1 cellular context compared by ENCODE assay signal in genomic region chr13:95247857-95248256, GRCh38.
TF ChIP-seq lines count a peak whose summit lies in the region.

No MANE protein-coding gene starts in this region.

TF ChIP-seq in K562, 482 proteins besides CTCF, POLR2A, EP300 and RAD21 (continued from another document and continues in another):
- TF ChIP-seq MNT (conservative IDR thresholded peaks at IDR 0.05) (0 out of 4 replicates have a peak, but pooled peaks of 1 of the 2 experiments have one; percentile 27), CEBPG (CRISPR knock-in tag; IDR thresholded peaks at IDR 0.05) (no peak), CEBPG (tag; conservative IDR thresholded peaks at IDR 0.05 in 1 of 2, IDR thresholded peaks at IDR 0.05 in 1 of 2) (no peak), SAFB2 (IDR thresholded peaks at IDR 0.05; ENCODE audit: borderline replicate concordance, low read depth, low read length, severe bottlenecking) (no peak), BRF2 (IDR thresholded peaks at IDR 0.05; ENCODE audit: borderline replicate concordance, insufficient read depth, insufficient read length) (no peak), RBM14 (IDR thresholded peaks at IDR 0.05; ENCODE audit: borderline replicate concordance, insufficient read depth, low read depth, low read length) (no peak), KAT7 (CRISPR knock-in tag; IDR thresholded peaks at IDR 0.05; ENCODE audit: borderline replicate concordance) (no peak), STAG1 (CRISPR knock-in tag; IDR thresholded peaks at IDR 0.05; ENCODE audit: borderline replicate concordance) (no peak), TCF3 (CRISPR knock-in tag; IDR thresholded peaks at IDR 0.05) (peak; percentile 57), ARID3A (IDR thresholded peaks at IDR 0.05; ENCODE audit: borderline replicate concordance, low read depth, low read length) (no peak), MTF1 (CRISPR knock-in tag; IDR thresholded peaks at IDR 0.05; ENCODE audit: borderline replicate concordance) (no peak), HBP1 (CRISPR knock-in tag; IDR thresholded peaks at IDR 0.05) (no peak), CSDE1 (IDR thresholded peaks at IDR 0.05) (no peak), YBX1 (IDR thresholded peaks at IDR 0.05) (no peak), MEIS2 (IDR thresholded peaks at IDR 0.05; ENCODE audit: partially characterized antibody) (peak; percentile 46), HES1 (IDR thresholded peaks at IDR 0.05; ENCODE audit: low read depth) (no peak), ETS1 (conservative IDR thresholded peaks at IDR 0.05; ENCODE audit: control insufficient read depth, low read depth, low read length) (no peak), ZNF431 (CRISPR knock-in tag; IDR thresholded peaks at IDR 0.05) (no peak), BRD9 (IDR thresholded peaks at IDR 0.05; ENCODE audit: low read depth, partially characterized antibody) (no peak), GATA2 (CRISPR knock-in tag; IDR thresholded peaks at IDR 0.05) (0 out of 2 replicates have a peak, but pooled peaks have one; percentile 22), ZNF280A (IDR thresholded peaks at IDR 0.05; ENCODE audit: low read depth, partially characterized antibody) (no peak), ZNF24 (IDR thresholded peaks at IDR 0.05) (no peak), NFATC3 (IDR thresholded peaks at IDR 0.05) (no peak), ZNF696 (CRISPR knock-in tag; conservative IDR thresholded peaks at IDR 0.05) (no peak), DPF2 (IDR thresholded peaks at IDR 0.05) (peak; percentile 68), LEF1 (IDR thresholded peaks at IDR 0.05) (no peak), TBL1XR1 (IDR thresholded peaks at IDR 0.05; ENCODE audit: low read length in 2 of 2) (no peak), SP2 (IDR thresholded peaks at IDR 0.05; ENCODE audit: extremely low read depth, low read depth, low read length, poor library complexity, severe bottlenecking) (no peak), CBFB (CRISPR knock-in tag; IDR thresholded peaks at IDR 0.05) (no peak), ETV5 (CRISPR knock-in tag; IDR thresholded peaks at IDR 0.05; ENCODE audit: low read depth) (no peak), USF1 (CRISPR knock-in tag; IDR thresholded peaks at IDR 0.05) (no peak), TEAD2 (tag; IDR thresholded peaks at IDR 0.05) (no peak), ZNF592 (IDR thresholded peaks at IDR 0.05) (0 out of 2 replicates have a peak, but pooled peaks have one; percentile 34), HNRNPUL1 (IDR thresholded peaks at IDR 0.05; ENCODE audit: low read length) (no peak), ZHX1 (conservative IDR thresholded peaks at IDR 0.05; ENCODE audit: low read length) (no peak), HMGXB4 (CRISPR knock-in tag; IDR thresholded peaks at IDR 0.05) (no peak), ZNF347 (CRISPR knock-in tag; IDR thresholded peaks at IDR 0.05; ENCODE audit: low read depth) (no peak), HMG20A (CRISPR knock-in tag; conservative IDR thresholded peaks at IDR 0.05) (no peak), ZNF668 (CRISPR knock-in tag; IDR thresholded peaks at IDR 0.05) (no peak), ZNF551 (CRISPR knock-in tag; IDR thresholded peaks at IDR 0.05) (no peak), PRPF4 (IDR thresholded peaks at IDR 0.05; ENCODE audit: insufficient read depth, low read depth, low read length, poor library complexity, severe bottlenecking) (no peak), TSC22D4 (tag; IDR thresholded peaks at IDR 0.05) (no peak), ASH1L (IDR thresholded peaks at IDR 0.05; ENCODE audit: borderline replicate concordance, low read depth, partially characterized antibody) (no peak), ETS2 (tag; IDR thresholded peaks at IDR 0.05; ENCODE audit: borderline replicate concordance, poor library complexity, severe bottlenecking) (no peak)
